ENCODE assay signal across 16 cellular contexts in genomic region chr4:85496933-85497332, GRCh38. TPM values are rescaled to one million over a fixed set of nuclear protein-coding genes. Genes with fewer than 3 reads are reported as not detected.
A peak's percentile ranks its signal among the peaks of the same experiment; 100 is the strongest.
DNase-seq lines count a peak whose midpoint lies in the region; ATAC-seq, FAIRE-seq and TF ChIP-seq lines count a peak whose summit lies in the region.
"Had no signal": no experiment of that assay in that cellular context is flagged by ENCODE, and none has a peak within 500 bp of the region (broad histone marks: within the 10 kb centered on the region; RNA-seq: fewer than 3 reads in every experiment).

No MANE protein-coding gene starts in this region.

- H3K4me3 ChIP-seq in A673 (ENCODE audit: low read depth, low read length, poor library complexity, severe bottlenecking) (no peak overlapping the region), adipocyte (ENCODE audit: low read length) (peak overlapping the region; percentile 55), keratinocyte (ENCODE audit: control insufficient read depth in 2 of 3, extremely low read depth in 1 of 3, insufficient read depth in 2 of 3, low read depth in 1 of 3, low read length in 3 of 3) (no peak overlapping the region), sigmoid colon (no peak overlapping the region), GM23338 (no peak overlapping the region)
- H3K4me3 ChIP-seq: BLaER1 treated with 17β-estradiol and CSF1 and Interleukin-3, amounts not matched to agents 10 nM and 100 nM; tibial artery had no signal

- H3K27ac Mint-ChIP-seq in HFFc6 (peak overlapping the region; percentile 97), GM23338 (no peak overlapping the region)
- H3K27ac Mint-ChIP-seq: activated CD4-positive, alpha-beta T cell treated with anti-CD3 and anti-CD28 coated beads for 36 hours; dendritic cell treated with granulocyte-macrophage colony-stimulating factor and Interleukin-4, amounts not matched to agents 40 ng/mL and 50 ng/mL, for 4 days had no signal

- no peaks in the 10 kb centered on the region for H3K36me3 ChIP-seq in A673 (ENCODE audit: insufficient read depth, low read length, poor library complexity, severe bottlenecking)
- no peaks in the 10 kb centered on the region for H3K36me3 ChIP-seq in adipocyte (ENCODE audit: control insufficient read depth, insufficient read depth, low read length, severe bottlenecking)
- H3K36me3 ChIP-seq in keratinocyte (ENCODE audit: control insufficient read depth in 2 of 2, extremely low read depth in 1 of 2, insufficient read depth in 2 of 2, low read length in 2 of 2): no peaks in the 10 kb centered on the region
- H3K36me3 ChIP-seq in sigmoid colon: no peaks in the 10 kb centered on the region
- no peaks in the 10 kb centered on the region for H3K36me3 ChIP-seq in GM23338 (ENCODE audit: insufficient read depth)
- H3K36me3 ChIP-seq: BLaER1 treated with 17β-estradiol and CSF1 and Interleukin-3, amounts not matched to agents 10 nM and 100 nM; tibial artery had no signal

- H3K9me1 ChIP-seq in keratinocyte (ENCODE audit: control insufficient read depth, extremely low read depth, insufficient read depth, low read length): no peaks in the 10 kb centered on the region

- H3K4me1 ChIP-seq in A673 (ENCODE audit: insufficient read depth, low read length, poor library complexity, severe bottlenecking): peaks cover 11% of the 10 kb centered on the region
- H3K4me1 ChIP-seq in adipocyte (ENCODE audit: control insufficient read depth, insufficient read depth, low read length): peaks cover 56% of the 10 kb centered on the region
- H3K4me1 ChIP-seq in keratinocyte (ENCODE audit: control insufficient read depth, extremely low read depth, insufficient read depth, low read length): peaks cover 28% of the 10 kb centered on the region
- H3K4me1 ChIP-seq in sigmoid colon: peaks cover 0 to 5% (median 0%) of the 10 kb centered on the region in 4 donors
- H3K4me1 ChIP-seq in GM23338 (ENCODE audit: insufficient read depth): no peaks in the 10 kb centered on the region

- no peaks in the 10 kb centered on the region for H3K27me3 ChIP-seq in A673 (replicated peaks; ENCODE audit: insufficient read depth, low read depth, low read length, poor library complexity)
- H3K27me3 ChIP-seq in adipocyte (replicated peaks; ENCODE audit: control insufficient read depth, insufficient read depth, low read length): no peaks in the 10 kb centered on the region
- no peaks in the 10 kb centered on the region for H3K27me3 ChIP-seq in keratinocyte (ENCODE audit: control insufficient read depth, extremely low read depth, insufficient read depth, low read length)
- no peaks in the 10 kb centered on the region for H3K27me3 ChIP-seq in sigmoid colon
- H3K27me3 ChIP-seq in GM23338 (ENCODE audit: insufficient read depth): no peaks in the 10 kb centered on the region
- H3K27me3 ChIP-seq: BLaER1 treated with 17β-estradiol and CSF1 and Interleukin-3, amounts not matched to agents 10 nM and 100 nM; tibial artery had no signal

- 54 to 74% methylated on average over 4 of the region's 4 CpGs for WGBS in sigmoid colon, 2 donors

- no peak for TF ChIP-seq EP300 in sigmoid colon (IDR thresholded peaks at IDR 0.05)

- H3K9me3 Mint-ChIP-seq in HFFc6: no peaks in the 10 kb centered on the region
- no peaks in the 10 kb centered on the region; the same call in 2 of the 3 replicates for H3K9me3 Mint-ChIP-seq in GM23338
- H3K9me3 Mint-ChIP-seq: dendritic cell treated with granulocyte-macrophage colony-stimulating factor and Interleukin-4, amounts not matched to agents 40 ng/mL and 50 ng/mL, for 4 days had no signal

- no peaks in the 10 kb centered on the region for H3K36me3 Mint-ChIP-seq in HFFc6 (ENCODE audit: low read depth)
- no peaks in the 10 kb centered on the region for H3K36me3 Mint-ChIP-seq in GM23338 (ENCODE audit: low read depth)

- H3K27me3 Mint-ChIP-seq in HFFc6 (ENCODE audit: insufficient read depth) (no peaks in the 10 kb centered on the region), GM23338 (ENCODE audit: insufficient read depth, low read depth, poor library complexity) (peaks cover 2% of the 10 kb centered on the region)
- H3K27me3 Mint-ChIP-seq: activated CD4-positive, alpha-beta T cell treated with anti-CD3 and anti-CD28 coated beads for 36 hours; dendritic cell treated with granulocyte-macrophage colony-stimulating factor and Interleukin-4, amounts not matched to agents 40 ng/mL and 50 ng/mL, for 4 days had no signal

- dilution Hi-C loops in keratinocyte (cut with MboI; ENCODE audit: extremely low pct_ligation_motif_present, low sequenced_read_pairs): no loop called here

- H3K79me2 ChIP-seq in keratinocyte (ENCODE audit: control insufficient read depth, insufficient read depth, low read length): no peaks in the 10 kb centered on the region
- no peaks in the 10 kb centered on the region for H3K79me2 ChIP-seq in GM23338 (replicated peaks; ENCODE audit: insufficient read depth)

- POLR2A ChIA-PET in A673 (lab: Charles Lee; ENCODE audit: low non-redundant PET): no interaction called here

- H4K20me1 ChIP-seq in keratinocyte (ENCODE audit: control insufficient read depth, extremely low read depth, insufficient read depth, low read length): no peaks in the 10 kb centered on the region
- peaks cover 3% of the 10 kb centered on the region; the same call in 1 of the 2 replicates for H4K20me1 ChIP-seq in GM23338 (replicated peaks; ENCODE audit: insufficient read depth)
- H4K20me1 ChIP-seq: BLaER1 treated with 17β-estradiol and CSF1 and Interleukin-3, amounts not matched to agents 10 nM and 100 nM had no signal

- H3K9me3 ChIP-seq in A673 (ENCODE audit: low read depth, low read length, poor library complexity, severe bottlenecking) (no peaks in the 10 kb centered on the region), adipocyte (ENCODE audit: control insufficient read depth, low read length) (no peaks in the 10 kb centered on the region), keratinocyte (ENCODE audit: control insufficient read depth, low read depth, low read length) (no peaks in the 10 kb centered on the region), sigmoid colon (no peaks in the 10 kb centered on the region)
- H3K9me3 ChIP-seq: tibial artery had no signal

- peak overlapping the region; percentile 63 for H3K4me2 ChIP-seq in keratinocyte (ENCODE audit: control insufficient read depth, extremely low read depth, insufficient read depth, low read depth, low read length)
- H3K4me2 ChIP-seq in GM23338: no peak overlapping the region

- peak; percentile 82 for DNase-seq in A673 (ENCODE audit: low spot score)
- DNase-seq in HFFc6: peak; percentile 80
- peak; percentile 76 for DNase-seq in adipocyte (ENCODE audit: low read depth)
- DNase-seq in keratinocyte (ENCODE audit: low read depth, low spot score): peak; percentile 60
- DNase-seq in sigmoid colon: no peak
- DNase-seq in hepatic stellate cell (ENCODE audit: low spot score): no peak
- DNase-seq in GM23338 (ENCODE audit: low spot score): no peak
- DNase-seq: activated CD4-positive, alpha-beta T cell treated with anti-CD3 and anti-CD28 coated beads for 36 hours; activated naive CD4-positive, alpha-beta T cell; NCI-H1694; SHP77 treated with DMSO at 0.1 percent for 48 hours; tibial artery had no signal

- H3K4me3 Mint-ChIP-seq in HFFc6 (peak overlapping the region; percentile 84), GM23338 (no peak overlapping the region)
- H3K4me3 Mint-ChIP-seq: activated CD4-positive, alpha-beta T cell treated with anti-CD3 and anti-CD28 coated beads for 36 hours; dendritic cell treated with granulocyte-macrophage colony-stimulating factor and Interleukin-4, amounts not matched to agents 40 ng/mL and 50 ng/mL, for 4 days had no signal

- no peak for TF ChIP-seq CTCF in A673 (conservative IDR thresholded peaks at IDR 0.05; ENCODE audit: low read depth, low read length)
- no peak for TF ChIP-seq CTCF in HFFc6 (IDR thresholded peaks at IDR 0.05)
- no peak for TF ChIP-seq CTCF in keratinocyte (optimal IDR thresholded peaks at IDR 0.05 in 1 of 3, IDR thresholded peaks at IDR 0.05 in 1 of 3, conservative IDR thresholded peaks at IDR 0.05 in 1 of 3; ENCODE audit: extremely low read depth in 1 of 3, insufficient read depth in 2 of 3, low read length in 3 of 3)
- TF ChIP-seq CTCF in sigmoid colon (IDR thresholded peaks at IDR 0.05): no peak
- TF ChIP-seq CTCF in GM23338 (conservative IDR thresholded peaks at IDR 0.05; ENCODE audit: low read depth in 2 of 2): no peak

- H3K9me2 ChIP-seq in GM23338 (ENCODE audit: insufficient read depth): no peaks in the 10 kb centered on the region

- H3K9ac ChIP-seq in adipocyte (ENCODE audit: low read length): peak overlapping the region; percentile 79
- H3K9ac ChIP-seq in keratinocyte (ENCODE audit: control insufficient read depth, extremely low read depth, insufficient read depth, low read length): no peak overlapping the region
- H3K9ac ChIP-seq: BLaER1 treated with 17β-estradiol and CSF1 and Interleukin-3, amounts not matched to agents 10 nM and 100 nM had no signal

- BruUV-seq in A673 (replicated peaks; lab: Mats Ljungman, UMichigan): no TSS peak

- intact Hi-C loops in A673 (cut with micrococcal nuclease; ENCODE audit: unreplicated experiment): loop anchor here (10.0 kb wide), 1 partner anchor 248 kb away; no protein-coding TSS in a partner anchor
- intact Hi-C loops in sigmoid colon (cut with DNase I): no loop called here

- FAIRE-seq in keratinocyte (lab: Jason Lieb, UNC): peak; percentile 74
- FAIRE-seq: GM19239 had no signal

- no peaks in the 10 kb centered on the region for H3F3A ChIP-seq in GM23338 (replicated peaks; ENCODE audit: low read depth)

- CTCF ChIA-PET in A673 (lab: Charles Lee): no interaction called here

- H3K4me1 Mint-ChIP-seq in HFFc6 (ENCODE audit: low read depth) (peaks cover 66% of the 10 kb centered on the region), GM23338 (no peaks in the 10 kb centered on the region)
- H3K4me1 Mint-ChIP-seq: activated CD4-positive, alpha-beta T cell treated with anti-CD3 and anti-CD28 coated beads for 36 hours had no signal

- ATAC-seq in HG02678 (IDR thresholded peaks at IDR 0.05; ENCODE audit: unreplicated experiment): no peak
- ATAC-seq in GM23338: no peak
- ATAC-seq: activated CD4-positive, alpha-beta T cell treated with anti-CD3 and anti-CD28 coated beads for 36 hours had no signal

- TF ChIP-seq POLR2A in sigmoid colon (IDR thresholded peaks at IDR 0.05): no peak

- H3K27ac ChIP-seq in A673 (ENCODE audit: low read depth, low read length, poor library complexity, severe bottlenecking): peak overlapping the region; percentile 70
- peak overlapping the region; percentile 50 for H3K27ac ChIP-seq in keratinocyte (ENCODE audit: control insufficient read depth, insufficient read depth, low read length)
- no peak overlapping the region for H3K27ac ChIP-seq in sigmoid colon
- H3K27ac ChIP-seq in GM23338 (ENCODE audit: low read depth): no peak overlapping the region
- H3K27ac ChIP-seq: BLaER1 treated with 17β-estradiol and CSF1 and Interleukin-3, amounts not matched to agents 10 nM and 100 nM; tibial artery had no signal

- no peak overlapping the region for H2AFZ ChIP-seq in keratinocyte (ENCODE audit: control insufficient read depth, low read length)
- H2AFZ ChIP-seq in GM23338: no peak overlapping the region

RNA-seq across cellular contexts. Expression of gene ARHGAP24, which starts 22.0 kb away (rescaled TPM):
- total RNA-seq in A673 (2021) (4.4 and 5.8 TPM in 2 replicates), sigmoid colon (10 to 100 TPM; 23.1 to 40.4 (median 27.7) TPM)
- total RNA-seq in HFFc6 (2021; fragmentation: NEBNext Ultra II Directional; extraction: Animal tissue kit (Norgen Biotek cat#: 25700)): 10 to 100 TPM; 13.6 to 28.3 (median 15.2) TPM
- polyA plus RNA-seq in keratinocyte (0.56 to 1.1 TPM (median 0.87 TPM) in 3 replicates), sigmoid colon (1 to 10 TPM in 2 of 3 donors, under 1 TPM in 1; 0.46 to 7.4 (median 3.6) TPM), GM23338 (2016; fragmentation: Nextera tagmentation; extraction: Ambion mirVana) (0.36 and 0.50 TPM in 2 replicates)
- 2.8 TPM for polyA plus RNA-seq in keratinocyte (2011; ENCODE audit: low read depth)
- polyA plus RNA-seq in keratinocyte (2011; cell fraction: cytosol; rRNA removed): 0.60 and 0.61 TPM in 2 replicates
- polyA plus RNA-seq in keratinocyte (2011; cell fraction: nucleus; rRNA removed): 1.0 and 1.7 TPM in 2 replicates
- 0.32 and 1.7 TPM in 2 replicates for polyA plus RNA-seq in keratinocyte (2012; ENCODE audit: low replicate concordance)
- 0.66 to 5.3 TPM (median 4.1 TPM) in 3 replicates for polyA minus RNA-seq in keratinocyte
- not detected for polyA minus RNA-seq in keratinocyte (2011; cell fraction: cytosol; rRNA and poly(A)+ RNA removed)
- polyA minus RNA-seq in keratinocyte (2011; cell fraction: nucleus; rRNA and poly(A)+ RNA removed): 3.7 and 4.3 TPM in 2 replicates
- 0.21 TPM in 1 of 2 replicates, not detected in the other for total RNA-seq in GM23338 (2014; rRNA removed; shearing (Covaris generic))
- total RNA-seq: activated CD4-positive, alpha-beta T cell treated with anti-CD3 and anti-CD28 coated beads for 36 hours had no signal

Comparison
In these comparisons a context has a peak if more than half of its experiments do, and no peak if none do; other contexts are left out.
1. DNase-seq: peak in A673 (single experiment), HFFc6 (single experiment), adipocyte (single experiment) and keratinocyte (single experiment); none in sigmoid colon (single experiment), hepatic stellate cell (single experiment) and GM23338 (single experiment).
2. H3K27ac ChIP-seq: peak in A673 (single experiment) and keratinocyte (single experiment); none in sigmoid colon (0 of 4) and GM23338 (single experiment).